ENCODE assay signal across 11 cellular contexts in the genomic region with DNA sequence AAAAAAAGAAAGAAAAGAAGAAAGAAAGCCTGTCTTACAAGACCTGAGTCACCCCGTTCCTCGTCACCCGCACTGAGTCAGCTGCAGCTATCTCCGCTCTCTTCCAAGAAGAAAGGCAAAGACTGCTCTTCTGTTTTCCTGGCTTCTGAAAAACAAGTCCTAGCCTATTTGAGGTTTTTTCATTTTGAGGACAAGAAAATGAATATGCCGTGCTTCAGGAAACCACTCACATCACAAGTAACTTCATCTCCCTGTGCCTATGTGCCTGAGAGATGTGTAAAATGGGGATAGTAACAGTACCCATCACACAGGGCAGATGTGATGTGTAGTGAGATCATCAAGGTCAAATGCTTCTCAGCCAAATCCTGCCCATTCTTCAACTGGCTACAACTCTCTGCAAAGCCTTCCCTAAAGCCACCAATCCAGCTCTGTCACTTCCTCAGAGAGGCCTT.
DNase-seq lines count a peak whose midpoint lies in the region; ATAC-seq, FAIRE-seq and TF ChIP-seq lines count a peak whose summit lies in the region.
"Had no signal": no experiment of that assay in that cellular context is flagged by ENCODE, and none has a peak within 500 bp of the region (broad histone marks: within the 10 kb centered on the region; RNA-seq: fewer than 3 reads in every experiment).

No MANE protein-coding gene starts in this region.

- no peaks in the 10 kb centered on the region for H4K20me1 ChIP-seq in keratinocyte (ENCODE audit: control insufficient read depth, extremely low read depth, insufficient read depth, low read length)

- peak overlapping the region; percentile 100 for H3K27ac ChIP-seq in keratinocyte (ENCODE audit: control insufficient read depth, insufficient read depth, low read length)

- peak; percentile 40 for DNase-seq in stimulated activated naive CD4-positive, alpha-beta T cell treated with Interleukin-2 at 50 U/mL for 16 hours (lab: John Stamatoyannopoulos, UW)
- DNase-seq in stimulated activated naive CD4-positive, alpha-beta T cell (lab: John Stamatoyannopoulos, UW) = no peak
- DNase-seq in activated T-helper 9 cell treated with anti-CD3 and anti-CD28 coated beads, Interleukin-2, amount 50 U/mL, for 16 hours (ENCODE audit: low read depth) = peak; percentile 21
- DNase-seq in keratinocyte (ENCODE audit: low read depth, low spot score) = peak; percentile 95
- DNase-seq in NCI-H2227 treated with DMSO at 0.1 percent for 48 hours (lab: John Stamatoyannopoulos, UW) = no peak
- no peak for DNase-seq in Right ventricle myocardium inferior (ENCODE audit: missing footprints)
- no peak for DNase-seq in LoVo (ENCODE audit: low spot score)
- DNase-seq: activated gamma-delta T cell, NCI-H82 had no signal

- dilution Hi-C loops in keratinocyte (cut with MboI; ENCODE audit: extremely low pct_ligation_motif_present, low sequenced_read_pairs) = no loop called here

- no peak overlapping the region for H2AFZ ChIP-seq in keratinocyte (ENCODE audit: control insufficient read depth, low read length)

- H3K4me3 ChIP-seq in keratinocyte (ENCODE audit: control insufficient read depth in 2 of 3, extremely low read depth in 1 of 3, insufficient read depth in 2 of 3, low read depth in 1 of 3, low read length in 3 of 3) = peak overlapping the region in 2 of 3 experiments; percentile 59 to 71

- no peak for TF ChIP-seq CTCF in keratinocyte (optimal IDR thresholded peaks at IDR 0.05 in 1 of 3, IDR thresholded peaks at IDR 0.05 in 1 of 3, conservative IDR thresholded peaks at IDR 0.05 in 1 of 3; ENCODE audit: extremely low read depth in 1 of 3, insufficient read depth in 2 of 3, low read length in 3 of 3)

- H3K9ac ChIP-seq in keratinocyte (ENCODE audit: control insufficient read depth, extremely low read depth, insufficient read depth, low read length) = peak overlapping the region; percentile 91

- peak; percentile 96 for FAIRE-seq in keratinocyte (lab: Jason Lieb, UNC)
- FAIRE-seq: H1 had no signal

- H3K9me1 ChIP-seq in keratinocyte (ENCODE audit: control insufficient read depth, extremely low read depth, insufficient read depth, low read length) = no peaks in the 10 kb centered on the region

- H3K4me1 ChIP-seq in keratinocyte (ENCODE audit: control insufficient read depth, extremely low read depth, insufficient read depth, low read length) = peaks cover 30% of the 10 kb centered on the region

- H3K9me3 ChIP-seq in keratinocyte (ENCODE audit: control insufficient read depth, low read depth, low read length) = no peaks in the 10 kb centered on the region

- no peaks in the 10 kb centered on the region for H3K79me2 ChIP-seq in keratinocyte (ENCODE audit: control insufficient read depth, insufficient read depth, low read length)

- intact Hi-C loops in Right ventricle myocardium inferior (cut with DNase I) = loop anchor here (2.0 kb wide), 1 partner anchor 212 kb away; no protein-coding TSS in a partner anchor

- no peaks in the 10 kb centered on the region for H3K27me3 ChIP-seq in keratinocyte (ENCODE audit: control insufficient read depth, extremely low read depth, insufficient read depth, low read length)

- H3K4me2 ChIP-seq in keratinocyte (ENCODE audit: control insufficient read depth, extremely low read depth, insufficient read depth, low read depth, low read length) = peak overlapping the region; percentile 91

- no peaks in the 10 kb centered on the region for H3K36me3 ChIP-seq in keratinocyte (ENCODE audit: control insufficient read depth in 2 of 2, extremely low read depth in 1 of 2, insufficient read depth in 2 of 2, low read length in 2 of 2)

- ATAC-seq in GM21737 (IDR thresholded peaks at IDR 0.05; ENCODE audit: unreplicated experiment) (no peak), Right ventricle myocardium inferior (no peak)

Comparison
In these comparisons a context has a peak if more than half of its experiments do, and no peak if none do; other contexts are left out.
1. DNase-seq: peak in stimulated activated naive CD4-positive, alpha-beta T cell treated with Interleukin-2 at 50 U/mL for 16 hours (single experiment), activated T-helper 9 cell treated with anti-CD3 and anti-CD28 coated beads, Interleukin-2, amount 50 U/mL, for 16 hours (single experiment) and keratinocyte (single experiment); none in stimulated activated naive CD4-positive, alpha-beta T cell (0 of 6), NCI-H2227 treated with DMSO at 0.1 percent for 48 hours (single experiment), Right ventricle myocardium inferior (single experiment) and LoVo (single experiment).